Comparison of ENCODE assay signal across 31 cellular contexts in genomic region chr3:33900440-33900808, GRCh38.
"Had no signal": no experiment of that assay in that cellular context is flagged by ENCODE, and none has a peak within 500 bp of the region (broad histone marks: within the 10 kb centered on the region; RNA-seq: fewer than 3 reads in every experiment).

No MANE protein-coding gene starts in this region.

- H3K27ac ChIP-seq: neural progenitor cell, ovary, parathyroid adenoma, psoas muscle, skin epidermis, spleen, suprapubic skin, testis, tibial artery, transverse colon, upper lobe of left lung, vagina had no signal

- DNase-seq: naive thymus-derived CD4-positive, alpha-beta T cell; natural killer cell; occipital lobe; ovary; posterior cingulate gyrus; psoas muscle; right cardiac atrium; spleen; stimulated activated CD4-positive, alpha-beta T cell treated with anti-CD3 and anti-CD28 coated beads, Interleukin-12 subunit alpha, Interleukin-12 subunit beta, amount 100 ng/mL, for 4 hours; stimulated activated CD4-positive, alpha-beta T cell treated with anti-CD3 and anti-CD28 coated beads, Interleukin-1b, Interleukin-23, amount 100 ng/mL, for 48 hours; stimulated activated CD4-positive, alpha-beta T cell treated with anti-CD3 and anti-CD28 coated beads, Interleukin-4, amount 100 ng/mL, for 1 hour; stimulated activated CD4-positive, alpha-beta T cell treated with anti-CD3 and anti-CD28 coated beads, Interleukin-4, amount 100 ng/mL, for 4 hours; stimulated activated CD8-positive, alpha-beta memory T cell treated with anti-CD3 and anti-CD28 coated beads, Interleukin-4, amount 100 ng/mL, for 48 hours; stimulated activated naive CD4-positive, alpha-beta T cell; stimulated activated naive CD8-positive, alpha-beta T cell treated with anti-CD3 and anti-CD28 coated beads, Interleukin-15, amount 100 ng/mL, for 72 hours; stimulated activated naive CD8-positive, alpha-beta T cell treated with anti-CD3 and anti-CD28 coated beads, Interleukin-15, Interleukin-2, amounts not matched to agents 100 U/mL and 50 U/mL, for 24 hours; substantia nigra; testis; tibial artery; transverse colon; upper lobe of left lung had no signal

- H3K4me1 ChIP-seq: neural progenitor cell, parathyroid adenoma, psoas muscle, spleen, suprapubic skin, testis, tibial artery, transverse colon, upper lobe of left lung, vagina had no signal

- ATAC-seq: naive thymus-derived CD4-positive, alpha-beta T cell; natural killer cell; psoas muscle; right cardiac atrium; sciatic nerve; stimulated activated memory B cell treated with anti-CD40 and anti-IgM and Interleukin-4, amounts not matched to agents 10 μg/mL and 1 μg/mL and 100 μg/mL, for 72 hours; stimulated activated naive CD8-positive, alpha-beta T cell treated with anti-CD3 and anti-CD28 coated beads, Interleukin-15, amount 100 ng/mL, for 72 hours; stimulated activated naive CD8-positive, alpha-beta T cell treated with anti-CD3 and anti-CD28 coated beads, Interleukin-15, Interleukin-2, amounts not matched to agents 100 U/mL and 50 U/mL, for 24 hours had no signal

- H3K4me2 ChIP-seq: neural progenitor cell had no signal

- H3K27me3 ChIP-seq: neural progenitor cell, ovary, spleen, suprapubic skin, testis, tibial artery, transverse colon, upper lobe of left lung, vagina had no signal

- H3K9ac ChIP-seq: neural progenitor cell, parathyroid adenoma had no signal

- H3K9me3 Mint-ChIP-seq: natural killer cell; stimulated activated memory B cell treated with anti-CD40 and anti-IgM and Interleukin-4, amounts not matched to agents 10 μg/mL and 1 μg/mL and 100 μg/mL, for 72 hours; stimulated activated naive CD8-positive, alpha-beta T cell treated with anti-CD3 and anti-CD28 coated beads, Interleukin-15, amount 100 ng/mL, for 72 hours had no signal

- H3K4me3 Mint-ChIP-seq: naive thymus-derived CD4-positive, alpha-beta T cell; natural killer cell; nephron; neural progenitor cell; stimulated activated memory B cell treated with anti-CD40 and anti-IgM and Interleukin-4, amounts not matched to agents 10 μg/mL and 1 μg/mL and 100 μg/mL, for 72 hours; stimulated activated naive CD8-positive, alpha-beta T cell treated with anti-CD3 and anti-CD28 coated beads, Interleukin-15, amount 100 ng/mL, for 72 hours had no signal

- H3K36me3 ChIP-seq: neural progenitor cell, ovary, spleen, suprapubic skin, tibial artery, transverse colon, upper lobe of left lung, vagina had no signal

- H3K4me1 Mint-ChIP-seq: naive thymus-derived CD4-positive, alpha-beta T cell; natural killer cell; neural progenitor cell; stimulated activated memory B cell treated with anti-CD40 and anti-IgM and Interleukin-4, amounts not matched to agents 10 μg/mL and 1 μg/mL and 100 μg/mL, for 72 hours; stimulated activated naive CD8-positive, alpha-beta T cell treated with anti-CD3 and anti-CD28 coated beads, Interleukin-15, amount 100 ng/mL, for 72 hours had no signal

- H3K4me3 ChIP-seq: neural progenitor cell, ovary, psoas muscle, skin epidermis, smooth muscle cell, spleen, suprapubic skin, testis, tibial artery, transverse colon, upper lobe of left lung, vagina had no signal

- H3K36me3 Mint-ChIP-seq: naive thymus-derived CD4-positive, alpha-beta T cell; natural killer cell; neural progenitor cell; stimulated activated memory B cell treated with anti-CD40 and anti-IgM and Interleukin-4, amounts not matched to agents 10 μg/mL and 1 μg/mL and 100 μg/mL, for 72 hours had no signal

- H2AFZ ChIP-seq: neural progenitor cell, parathyroid adenoma had no signal

- H3K27ac Mint-ChIP-seq: naive thymus-derived CD4-positive, alpha-beta T cell; natural killer cell; neural progenitor cell; progenitor cell of endocrine pancreas; stimulated activated memory B cell treated with anti-CD40 and anti-IgM and Interleukin-4, amounts not matched to agents 10 μg/mL and 1 μg/mL and 100 μg/mL, for 72 hours; stimulated activated naive CD8-positive, alpha-beta T cell treated with anti-CD3 and anti-CD28 coated beads, Interleukin-15, amount 100 ng/mL, for 72 hours had no signal

- H3K27me3 Mint-ChIP-seq: naive thymus-derived CD4-positive, alpha-beta T cell; progenitor cell of endocrine pancreas; stimulated activated naive CD8-positive, alpha-beta T cell treated with anti-CD3 and anti-CD28 coated beads, Interleukin-15, amount 100 ng/mL, for 72 hours had no signal

- H3K9me3 ChIP-seq: ovary, psoas muscle, spleen, suprapubic skin, testis, tibial artery, transverse colon, upper lobe of left lung, vagina had no signal
